ENCODE assay signal across 23 cellular contexts in the genomic region with DNA sequence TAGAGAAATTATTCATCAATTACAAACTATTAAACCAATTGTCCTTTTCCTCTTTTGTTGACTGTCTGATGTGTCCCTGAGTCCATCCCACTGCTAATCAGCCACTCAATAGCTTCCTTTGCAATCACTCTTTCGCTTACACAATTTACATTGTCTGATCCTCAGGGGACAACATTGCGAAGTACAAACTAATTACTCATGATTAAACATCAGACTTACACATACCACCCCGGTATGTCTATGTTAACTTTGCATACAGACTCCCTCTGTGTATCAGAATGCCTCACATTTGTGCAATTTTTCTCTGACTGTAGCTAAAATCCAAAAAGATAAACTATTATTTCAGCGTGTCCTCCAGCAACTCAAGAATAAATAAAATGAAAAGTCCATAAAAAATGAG.
DNase-seq lines count a peak whose midpoint lies in the region; ATAC-seq, FAIRE-seq and TF ChIP-seq lines count a peak whose summit lies in the region.
"Had no signal": no experiment of that assay in that cellular context is flagged by ENCODE, and none has a peak within 500 bp of the region (broad histone marks: within the 10 kb centered on the region; RNA-seq: fewer than 3 reads in every experiment).

No MANE protein-coding gene starts in this region.

- H3K4me3 ChIP-seq in astrocyte (ENCODE audit: insufficient read depth, low read depth, low read length) (no peak overlapping the region), foreskin fibroblast (ENCODE audit: low read depth in 1 of 2, low read length in 2 of 2) (no peak overlapping the region)
- no peak overlapping the region for H3K4me3 ChIP-seq in CD4-positive, alpha-beta memory T cell (ENCODE audit: low read length in 2 of 2)
- H3K4me3 ChIP-seq: BLaER1, right lobe of liver, uterus had no signal

- no peak overlapping the region for H3K4me3 Mint-ChIP-seq in astrocyte (ENCODE audit: unreplicated experiment)
- no peak overlapping the region for H3K4me3 Mint-ChIP-seq in activated CD4-positive, alpha-beta T cell treated with anti-CD3 and anti-CD28 coated beads, Interleukin-2, amount 10 ng/mL, durations not matched to agents 24 days and 14 days
- H3K4me3 Mint-ChIP-seq in CD4-positive, alpha-beta memory T cell: no peak overlapping the region
- H3K4me3 Mint-ChIP-seq: activated CD8-positive, alpha-beta T cell treated with anti-CD3 and anti-CD28 coated beads, Interleukin-2, amount 10 ng/mL, durations not matched to agents 7 days and 5 days; activated T-helper 1 cell treated with anti-CD3 and anti-CD28 coated beads, Interleukin-12 subunit alpha, Interleukin-12 subunit beta, Interleukin-2, Interleukin-4 antibody, amounts not matched to agents 30 ng/mL and 10 ng/mL and 1 ng/mL, durations not matched to agents 14 hours and 24 hours and 36 hours; T-cell had no signal

- TF ChIP-seq CTCF in AG09319 (IDR thresholded peaks at IDR 0.05; ENCODE audit: low read depth, low read length) (no peak), astrocyte (IDR thresholded peaks at IDR 0.05; ENCODE audit: insufficient read depth, low read depth, low read length) (no peak), foreskin fibroblast (IDR thresholded peaks at IDR 0.05; ENCODE audit: low read depth, low read length) (no peak)

- H3K4me1 Mint-ChIP-seq in astrocyte (ENCODE audit: low read depth, unreplicated experiment): peaks cover 2% of the 10 kb centered on the region
- no peaks in the 10 kb centered on the region for H3K4me1 Mint-ChIP-seq in activated CD4-positive, alpha-beta T cell treated with anti-CD3 and anti-CD28 coated beads, Interleukin-2, amount 10 ng/mL, durations not matched to agents 24 days and 14 days
- no peaks in the 10 kb centered on the region for H3K4me1 Mint-ChIP-seq in CD4-positive, alpha-beta memory T cell
- H3K4me1 Mint-ChIP-seq: T-cell had no signal

- no peak overlapping the region for H3K9ac ChIP-seq in astrocyte (ENCODE audit: low read length)
- H3K9ac ChIP-seq: BLaER1 had no signal

- H3K9me3 Mint-ChIP-seq in astrocyte (ENCODE audit: unreplicated experiment): peaks cover 4% of the 10 kb centered on the region
- H3K9me3 Mint-ChIP-seq in activated CD4-positive, alpha-beta T cell treated with anti-CD3 and anti-CD28 coated beads, Interleukin-2, amount 10 ng/mL, durations not matched to agents 24 days and 14 days: no peaks in the 10 kb centered on the region
- no peaks in the 10 kb centered on the region for H3K9me3 Mint-ChIP-seq in CD4-positive, alpha-beta memory T cell
- H3K9me3 Mint-ChIP-seq: activated T-helper 1 cell treated with anti-CD3 and anti-CD28 coated beads, Interleukin-12 subunit alpha, Interleukin-12 subunit beta, Interleukin-2, Interleukin-4 antibody, amounts not matched to agents 30 ng/mL and 10 ng/mL and 1 ng/mL, durations not matched to agents 14 hours and 24 hours and 36 hours; T-cell had no signal

- peaks cover 16% of the 10 kb centered on the region for H3K4me1 ChIP-seq in astrocyte (ENCODE audit: insufficient read depth, low read length)
- H3K4me1 ChIP-seq in CD4-positive, alpha-beta memory T cell (ENCODE audit: insufficient read depth, low read length): no peaks in the 10 kb centered on the region
- H3K4me1 ChIP-seq: right lobe of liver, uterus had no signal

- DNase-seq in AG09319 (ENCODE audit: extremely low read depth, low read depth) (peak; percentile 19), HPDE6-E6E7 (ENCODE audit: extremely low spot score) (peak; percentile 13), astrocyte (ENCODE audit: low read depth) (peak; percentile 37), foreskin fibroblast (peak; percentile 26 to 47), ureter (ENCODE audit: low spot score) (no peak)
- no peak for DNase-seq in activated CD4-positive, alpha-beta T cell treated with anti-CD3 and anti-CD28 coated beads, Interleukin-2, amount 10 ng/mL, durations not matched to agents 24 days and 14 days
- no peak for DNase-seq in CD4-positive, alpha-beta memory T cell
- DNase-seq: activated CD8-positive, alpha-beta T cell treated with anti-CD3 and anti-CD28 coated beads, Interleukin-2, amount 10 ng/mL, durations not matched to agents 7 days and 5 days; DMS153; effector memory CD4-positive, alpha-beta T cell; Karpas-422; NCI-H1436 treated with DMSO at 0.1 percent for 48 hours; occipital lobe; right lobe of liver; Right ventricle myocardium superior; T-cell; uterus had no signal

- CTCF ChIA-PET in CD4-positive, alpha-beta memory T cell (lab: Charles Lee; ENCODE audit: partially characterized antibody): no interaction called here

- no peaks in the 10 kb centered on the region for H3K9me3 ChIP-seq in astrocyte (ENCODE audit: insufficient read depth, low read depth, low read length)
- H3K9me3 ChIP-seq in CD4-positive, alpha-beta memory T cell (ENCODE audit: control insufficient read depth in 1 of 2, low read length in 2 of 2): no peaks in the 10 kb centered on the region
- H3K9me3 ChIP-seq: BLaER1, right lobe of liver, uterus had no signal

- no peaks in the 10 kb centered on the region for H3K27me3 ChIP-seq in astrocyte (ENCODE audit: insufficient read depth, low read length)
- H3K27me3 ChIP-seq in CD4-positive, alpha-beta memory T cell (ENCODE audit: insufficient read depth, low read length): no peaks in the 10 kb centered on the region
- H3K27me3 ChIP-seq: BLaER1, right lobe of liver, uterus had no signal

- no peak overlapping the region for H3K27ac ChIP-seq in astrocyte (ENCODE audit: low read depth, low read length)
- H3K27ac ChIP-seq in CD4-positive, alpha-beta memory T cell (ENCODE audit: low read depth, low read length): no peak overlapping the region
- H3K27ac ChIP-seq: BLaER1, right lobe of liver, uterus, VCaP had no signal

- ATAC-seq in GM21360 (IDR thresholded peaks at IDR 0.05; ENCODE audit: unreplicated experiment): no peak
- ATAC-seq: activated CD8-positive, alpha-beta T cell treated with anti-CD3 and anti-CD28 coated beads, Interleukin-2, amount 10 ng/mL, durations not matched to agents 7 days and 5 days; HCT116; T-cell had no signal

- no peaks in the 10 kb centered on the region for H3K79me2 ChIP-seq in astrocyte (ENCODE audit: insufficient read depth, low read length)

- no peaks in the 10 kb centered on the region for H3K36me3 Mint-ChIP-seq in astrocyte (ENCODE audit: low read depth, unreplicated experiment)
- H3K36me3 Mint-ChIP-seq in activated CD4-positive, alpha-beta T cell treated with anti-CD3 and anti-CD28 coated beads, Interleukin-2, amount 10 ng/mL, durations not matched to agents 24 days and 14 days (ENCODE audit: low read depth): no peaks in the 10 kb centered on the region
- no peaks in the 10 kb centered on the region for H3K36me3 Mint-ChIP-seq in CD4-positive, alpha-beta memory T cell
- H3K36me3 Mint-ChIP-seq: T-cell had no signal

- H3K4me2 ChIP-seq in astrocyte (ENCODE audit: low read length): no peak overlapping the region
- H3K4me2 ChIP-seq: BLaER1 had no signal

- no peaks in the 10 kb centered on the region for H3K27me3 Mint-ChIP-seq in astrocyte (ENCODE audit: low read depth, unreplicated experiment)
- no peaks in the 10 kb centered on the region for H3K27me3 Mint-ChIP-seq in activated CD4-positive, alpha-beta T cell treated with anti-CD3 and anti-CD28 coated beads, Interleukin-2, amount 10 ng/mL, durations not matched to agents 24 days and 14 days
- peaks cover 0 to 3% of the 10 kb centered on the region in 2 donors for H3K27me3 Mint-ChIP-seq in CD4-positive, alpha-beta memory T cell
- H3K27me3 Mint-ChIP-seq: T-cell had no signal

- H2AFZ ChIP-seq in astrocyte (ENCODE audit: low read depth, low read length): no peak overlapping the region

- no peaks in the 10 kb centered on the region for H3K36me3 ChIP-seq in astrocyte (ENCODE audit: insufficient read depth, low read length)
- no peaks in the 10 kb centered on the region for H3K36me3 ChIP-seq in CD4-positive, alpha-beta memory T cell (ENCODE audit: insufficient read depth, low read length)
- H3K36me3 ChIP-seq: BLaER1, right lobe of liver, uterus had no signal

- intact Hi-C loops in activated CD4-positive, alpha-beta T cell treated with anti-CD3 and anti-CD28 coated beads, Interleukin-2, amount 10 ng/mL, durations not matched to agents 24 days and 14 days (cut with micrococcal nuclease): no loop called here
- intact Hi-C loops in CD4-positive, alpha-beta memory T cell (cut with micrococcal nuclease): no loop called here

- POLR2A ChIA-PET in CD4-positive, alpha-beta memory T cell (lab: Charles Lee; ENCODE audit: partially characterized antibody): no interaction called here

- FAIRE-seq in astrocyte (lab: Jason Lieb, UNC): no peak
- FAIRE-seq: GM18507 had no signal

- H3K27ac Mint-ChIP-seq in astrocyte (ENCODE audit: unreplicated experiment): no peak overlapping the region
- H3K27ac Mint-ChIP-seq in activated CD4-positive, alpha-beta T cell treated with anti-CD3 and anti-CD28 coated beads, Interleukin-2, amount 10 ng/mL, durations not matched to agents 24 days and 14 days: no peak overlapping the region
- H3K27ac Mint-ChIP-seq in CD4-positive, alpha-beta memory T cell: no peak overlapping the region
- H3K27ac Mint-ChIP-seq: activated CD8-positive, alpha-beta T cell treated with anti-CD3 and anti-CD28 coated beads, Interleukin-2, amount 10 ng/mL, durations not matched to agents 7 days and 5 days; activated T-helper 1 cell treated with anti-CD3 and anti-CD28 coated beads, Interleukin-12 subunit alpha, Interleukin-12 subunit beta, Interleukin-2, Interleukin-4 antibody, amounts not matched to agents 30 ng/mL and 10 ng/mL and 1 ng/mL, durations not matched to agents 14 hours and 24 hours and 36 hours; T-cell had no signal

- H4K20me1 ChIP-seq in astrocyte (ENCODE audit: insufficient read depth, low read length): no peaks in the 10 kb centered on the region
- H4K20me1 ChIP-seq: BLaER1 had no signal

Comparison
In these comparisons a context has a peak if more than half of its experiments do, and no peak if none do; other contexts are left out.
1. DNase-seq: peak in AG09319 (single experiment), HPDE6-E6E7 (single experiment), astrocyte (single experiment) and foreskin fibroblast (2 of 2); none in ureter (single experiment), activated CD4-positive, alpha-beta T cell treated with anti-CD3 and anti-CD28 coated beads, Interleukin-2, amount 10 ng/mL, durations not matched to agents 24 days and 14 days (single experiment) and CD4-positive, alpha-beta memory T cell (0 of 5).